Comparison of ENCODE assay signal across 8 cellular contexts in the genomic region with DNA sequence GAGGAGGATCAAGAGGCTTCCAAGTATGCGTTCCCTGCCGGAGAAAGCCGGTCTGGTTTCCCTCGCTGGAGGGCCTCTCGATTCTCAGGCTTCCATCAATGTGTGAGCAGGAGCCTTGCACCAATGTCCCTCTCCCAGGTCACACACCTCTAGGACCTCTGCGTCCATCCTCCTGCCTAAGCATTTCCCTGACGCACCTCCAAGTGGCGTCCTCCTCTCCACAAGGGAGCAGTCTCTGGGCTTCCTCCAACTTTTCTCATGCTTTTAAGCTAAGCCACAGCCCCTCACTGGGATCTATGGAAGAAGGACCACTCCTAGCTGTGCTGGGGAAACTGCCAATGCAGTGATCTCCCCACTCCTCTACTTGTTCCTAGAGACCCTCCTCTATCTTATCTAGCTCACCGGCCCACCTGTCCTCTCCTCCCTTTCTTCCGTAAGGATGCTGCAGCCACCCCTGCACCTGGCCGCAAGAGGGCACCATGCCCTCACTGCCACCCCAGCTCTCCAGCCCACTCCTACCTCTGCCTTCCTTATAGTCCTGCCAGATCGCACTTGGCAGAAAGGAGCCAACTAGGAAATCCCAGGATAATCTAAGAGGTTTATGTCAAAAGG.
DNase-seq lines count a peak whose midpoint lies in the region; ATAC-seq lines count a peak whose summit lies in the region.

No MANE protein-coding gene starts in this region.

- H3K27me3 Mint-ChIP-seq in immature natural killer cell (ENCODE audit: low read depth in 3 of 3) = peaks cover under 1 to 13% (median 7%) of the 10 kb centered on the region in 3 donors

- ATAC-seq in stimulated activated effector memory CD8-positive, alpha-beta T cell treated with anti-CD3 and anti-CD28 coated beads, Interleukin-12 subunit alpha, Interleukin-12 subunit beta, amount 100 ng/mL, for 72 hours = peak; percentile 42
- no peak for ATAC-seq in GM21423 (IDR thresholded peaks at IDR 0.05; ENCODE audit: unreplicated experiment)

- no peaks in the 10 kb centered on the region for H3K36me3 Mint-ChIP-seq in immature natural killer cell
- H3K36me3 Mint-ChIP-seq in stimulated activated effector memory CD8-positive, alpha-beta T cell treated with anti-CD3 and anti-CD28 coated beads, Interleukin-12 subunit alpha, Interleukin-12 subunit beta, amount 100 ng/mL, for 72 hours = peaks cover 6% of the 10 kb centered on the region

- no peak overlapping the region for H3K4me3 Mint-ChIP-seq in immature natural killer cell
- H3K4me3 Mint-ChIP-seq in stimulated activated effector memory CD8-positive, alpha-beta T cell treated with anti-CD3 and anti-CD28 coated beads, Interleukin-12 subunit alpha, Interleukin-12 subunit beta, amount 100 ng/mL, for 72 hours = no peak overlapping the region

- peaks cover 7% of the 10 kb centered on the region in 2 donors for H3K4me1 Mint-ChIP-seq in immature natural killer cell
- H3K4me1 Mint-ChIP-seq in stimulated activated effector memory CD8-positive, alpha-beta T cell treated with anti-CD3 and anti-CD28 coated beads, Interleukin-12 subunit alpha, Interleukin-12 subunit beta, amount 100 ng/mL, for 72 hours = peaks cover 6% of the 10 kb centered on the region

- H3K9me3 Mint-ChIP-seq in immature natural killer cell = no peaks in the 10 kb centered on the region
- H3K9me3 Mint-ChIP-seq in stimulated activated effector memory CD8-positive, alpha-beta T cell treated with anti-CD3 and anti-CD28 coated beads, Interleukin-12 subunit alpha, Interleukin-12 subunit beta, amount 100 ng/mL, for 72 hours = no peaks in the 10 kb centered on the region

- peak; percentile 56 for DNase-seq in DMS 273 (lab: John Stamatoyannopoulos, UW; ENCODE audit: unreplicated experiment)
- no peak for DNase-seq in DMS 273 treated with DMSO at 0.1 percent for 48 hours (lab: John Stamatoyannopoulos, UW)
- DNase-seq in NCI-H2171 treated with DMSO at 0.1 percent for 48 hours (lab: John Stamatoyannopoulos, UW) = peak; percentile 78
- peak; percentile 2 for DNase-seq in activated T-helper 9 cell treated with anti-CD3 and anti-CD28 coated beads, Interleukin-2, amount 50 U/mL, for 16 hours (ENCODE audit: low read depth)
- DNase-seq in immature natural killer cell = peak; percentile 24 to 55 (median 46)
- DNase-seq in stimulated activated effector memory CD8-positive, alpha-beta T cell treated with anti-CD3 and anti-CD28 coated beads, Interleukin-12 subunit alpha, Interleukin-12 subunit beta, amount 100 ng/mL, for 72 hours (ENCODE audit: low spot score in 2 of 2) = peak; percentile 6 to 51
- DNase-seq in Ammon's horn (ENCODE audit: low spot score) = no peak

- peak overlapping the region in 2 of 6 donors; percentile 43 to 72 for H3K27ac Mint-ChIP-seq in immature natural killer cell
- H3K27ac Mint-ChIP-seq in stimulated activated effector memory CD8-positive, alpha-beta T cell treated with anti-CD3 and anti-CD28 coated beads, Interleukin-12 subunit alpha, Interleukin-12 subunit beta, amount 100 ng/mL, for 72 hours = no peak overlapping the region

Comparison
In these comparisons a context has a peak if more than half of its experiments do, and no peak if none do; other contexts are left out.
1. DNase-seq: peak in DMS 273 (single experiment), NCI-H2171 treated with DMSO at 0.1 percent for 48 hours (single experiment), activated T-helper 9 cell treated with anti-CD3 and anti-CD28 coated beads, Interleukin-2, amount 50 U/mL, for 16 hours (single experiment), immature natural killer cell (3 of 3) and stimulated activated effector memory CD8-positive, alpha-beta T cell treated with anti-CD3 and anti-CD28 coated beads, Interleukin-12 subunit alpha, Interleukin-12 subunit beta, amount 100 ng/mL, for 72 hours (2 of 2); none in DMS 273 treated with DMSO at 0.1 percent for 48 hours (single experiment) and Ammon's horn (single experiment).